In the genomic region with DNA sequence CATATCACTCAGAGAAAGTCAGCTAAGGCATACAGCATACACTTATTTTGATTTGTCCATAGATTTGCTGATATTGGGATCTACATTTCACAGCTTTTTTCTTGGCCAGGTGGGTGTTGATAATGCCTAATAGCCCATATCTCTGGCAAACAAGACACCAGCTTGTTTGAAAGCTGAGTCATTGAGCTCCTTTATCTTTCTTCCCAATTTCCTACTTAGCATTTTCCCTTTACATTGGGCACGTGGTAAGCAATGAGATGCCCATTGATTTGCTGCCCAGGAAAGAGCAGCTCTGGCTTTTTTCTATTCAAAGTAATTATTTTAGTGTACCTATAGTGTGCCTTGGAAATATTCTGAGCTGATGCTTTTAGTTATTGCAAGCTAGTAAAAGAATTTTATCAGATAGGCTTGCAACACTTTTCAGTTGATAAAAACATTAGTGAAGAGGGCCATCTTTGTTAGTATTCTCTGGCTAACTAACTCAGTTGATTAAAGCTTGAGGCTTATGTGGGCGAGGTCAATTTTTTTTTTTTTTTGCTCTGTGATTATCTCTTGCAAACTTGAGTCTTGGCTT, we compare ENCODE assay signal across 1 cellular context.
A peak's percentile ranks its signal among the peaks of the same experiment; 100 is the strongest.
TF ChIP-seq lines count a peak whose summit lies in the region.

No MANE protein-coding gene starts in this region.

TF ChIP-seq in K562, 482 proteins besides CTCF, POLR2A, EP300 and RAD21 (continued from another document and continues in another):
- TF ChIP-seq, protein P1, sequence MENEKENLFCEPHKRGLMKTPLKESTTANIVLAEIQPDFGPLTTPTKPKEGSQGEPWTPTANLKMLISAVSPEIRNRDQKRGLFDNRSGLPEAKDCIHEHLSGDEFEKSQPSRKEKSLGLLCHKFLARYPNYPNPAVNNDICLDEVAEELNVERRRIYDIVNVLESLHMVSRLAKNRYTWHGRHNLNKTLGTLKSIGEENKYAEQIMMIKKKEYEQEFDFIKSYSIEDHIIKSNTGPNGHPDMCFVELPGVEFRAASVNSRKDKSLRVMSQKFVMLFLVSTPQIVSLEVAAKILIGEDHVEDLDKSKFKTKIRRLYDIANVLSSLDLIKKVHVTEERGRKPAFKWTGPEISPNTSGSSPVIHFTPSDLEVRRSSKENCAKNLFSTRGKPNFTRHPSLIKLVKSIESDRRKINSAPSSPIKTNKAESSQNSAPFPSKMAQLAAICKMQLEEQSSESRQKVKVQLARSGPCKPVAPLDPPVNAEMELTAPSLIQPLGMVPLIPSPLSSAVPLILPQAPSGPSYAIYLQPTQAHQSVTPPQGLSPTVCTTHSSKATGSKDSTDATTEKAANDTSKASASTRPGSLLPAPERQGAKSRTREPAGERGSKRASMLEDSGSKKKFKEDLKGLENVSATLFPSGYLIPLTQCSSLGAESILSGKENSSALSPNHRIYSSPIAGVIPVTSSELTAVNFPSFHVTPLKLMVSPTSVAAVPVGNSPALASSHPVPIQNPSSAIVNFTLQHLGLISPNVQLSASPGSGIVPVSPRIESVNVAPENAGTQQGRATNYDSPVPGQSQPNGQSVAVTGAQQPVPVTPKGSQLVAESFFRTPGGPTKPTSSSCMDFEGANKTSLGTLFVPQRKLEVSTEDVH (IDR thresholded peaks at IDR 0.05; ENCODE audit: low read depth, partially characterized antibody): peak; percentile 55
- TF ChIP-seq RAD51 (IDR thresholded peaks at IDR 0.05; ENCODE audit: borderline replicate concordance, low read depth) (peak; percentile 86), DIDO1 (tag; IDR thresholded peaks at IDR 0.05; ENCODE audit: low read depth) (0 out of 2 replicates have a peak, but pooled peaks have one; percentile 49), C11orf30 (IDR thresholded peaks at IDR 0.05; ENCODE audit: low read depth) (peak; percentile 93), ZNF77 (CRISPR knock-in tag; IDR thresholded peaks at IDR 0.05) (no peak), NONO (IDR thresholded peaks at IDR 0.05; ENCODE audit: low read depth in 2 of 2, low read length in 1 of 2) (peak in 1 of 2 experiments; percentile 85; a peak in 1 of 4 replicates), ZNF12 (CRISPR knock-in tag; IDR thresholded peaks at IDR 0.05) (no peak), ZC3H4 (CRISPR knock-in tag; IDR thresholded peaks at IDR 0.05; ENCODE audit: borderline replicate concordance) (no peak), ZNF830 (CRISPR knock-in tag; IDR thresholded peaks at IDR 0.05) (no peak), MAFG (tag; conservative IDR thresholded peaks at IDR 0.05) (peak; percentile 98), SRSF1 (IDR thresholded peaks at IDR 0.05; ENCODE audit: low read depth, low read length) (no peak), SRSF9 (IDR thresholded peaks at IDR 0.05; ENCODE audit: borderline replicate concordance, low read depth, low read length) (no peak), PYGO2 (tag; IDR thresholded peaks at IDR 0.05) (peak; percentile 93), TBP (optimal IDR thresholded peaks at IDR 0.05; ENCODE audit: low read depth, low read length) (no peak)
- TF ChIP-seq, protein P2, sequence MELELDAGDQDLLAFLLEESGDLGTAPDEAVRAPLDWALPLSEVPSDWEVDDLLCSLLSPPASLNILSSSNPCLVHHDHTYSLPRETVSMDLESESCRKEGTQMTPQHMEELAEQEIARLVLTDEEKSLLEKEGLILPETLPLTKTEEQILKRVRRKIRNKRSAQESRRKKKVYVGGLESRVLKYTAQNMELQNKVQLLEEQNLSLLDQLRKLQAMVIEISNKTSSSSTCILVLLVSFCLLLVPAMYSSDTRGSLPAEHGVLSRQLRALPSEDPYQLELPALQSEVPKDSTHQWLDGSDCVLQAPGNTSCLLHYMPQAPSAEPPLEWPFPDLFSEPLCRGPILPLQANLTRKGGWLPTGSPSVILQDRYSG (tag; conservative IDR thresholded peaks at IDR 0.05; ENCODE audit: low read depth): peak; percentile 87
- TF ChIP-seq, protein P3, sequence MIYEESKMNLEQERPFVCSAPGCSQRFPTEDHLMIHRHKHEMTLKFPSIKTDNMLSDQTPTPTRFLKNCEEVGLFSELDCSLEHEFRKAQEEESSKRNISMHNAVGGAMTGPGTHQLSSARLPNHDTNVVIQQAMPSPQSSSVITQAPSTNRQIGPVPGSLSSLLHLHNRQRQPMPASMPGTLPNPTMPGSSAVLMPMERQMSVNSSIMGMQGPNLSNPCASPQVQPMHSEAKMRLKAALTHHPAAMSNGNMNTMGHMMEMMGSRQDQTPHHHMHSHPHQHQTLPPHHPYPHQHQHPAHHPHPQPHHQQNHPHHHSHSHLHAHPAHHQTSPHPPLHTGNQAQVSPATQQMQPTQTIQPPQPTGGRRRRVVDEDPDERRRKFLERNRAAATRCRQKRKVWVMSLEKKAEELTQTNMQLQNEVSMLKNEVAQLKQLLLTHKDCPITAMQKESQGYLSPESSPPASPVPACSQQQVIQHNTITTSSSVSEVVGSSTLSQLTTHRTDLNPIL (CRISPR knock-in tag; IDR thresholded peaks at IDR 0.05): peak; percentile 37; the same call in 1 of the 2 replicates
- TF ChIP-seq, protein P4, sequence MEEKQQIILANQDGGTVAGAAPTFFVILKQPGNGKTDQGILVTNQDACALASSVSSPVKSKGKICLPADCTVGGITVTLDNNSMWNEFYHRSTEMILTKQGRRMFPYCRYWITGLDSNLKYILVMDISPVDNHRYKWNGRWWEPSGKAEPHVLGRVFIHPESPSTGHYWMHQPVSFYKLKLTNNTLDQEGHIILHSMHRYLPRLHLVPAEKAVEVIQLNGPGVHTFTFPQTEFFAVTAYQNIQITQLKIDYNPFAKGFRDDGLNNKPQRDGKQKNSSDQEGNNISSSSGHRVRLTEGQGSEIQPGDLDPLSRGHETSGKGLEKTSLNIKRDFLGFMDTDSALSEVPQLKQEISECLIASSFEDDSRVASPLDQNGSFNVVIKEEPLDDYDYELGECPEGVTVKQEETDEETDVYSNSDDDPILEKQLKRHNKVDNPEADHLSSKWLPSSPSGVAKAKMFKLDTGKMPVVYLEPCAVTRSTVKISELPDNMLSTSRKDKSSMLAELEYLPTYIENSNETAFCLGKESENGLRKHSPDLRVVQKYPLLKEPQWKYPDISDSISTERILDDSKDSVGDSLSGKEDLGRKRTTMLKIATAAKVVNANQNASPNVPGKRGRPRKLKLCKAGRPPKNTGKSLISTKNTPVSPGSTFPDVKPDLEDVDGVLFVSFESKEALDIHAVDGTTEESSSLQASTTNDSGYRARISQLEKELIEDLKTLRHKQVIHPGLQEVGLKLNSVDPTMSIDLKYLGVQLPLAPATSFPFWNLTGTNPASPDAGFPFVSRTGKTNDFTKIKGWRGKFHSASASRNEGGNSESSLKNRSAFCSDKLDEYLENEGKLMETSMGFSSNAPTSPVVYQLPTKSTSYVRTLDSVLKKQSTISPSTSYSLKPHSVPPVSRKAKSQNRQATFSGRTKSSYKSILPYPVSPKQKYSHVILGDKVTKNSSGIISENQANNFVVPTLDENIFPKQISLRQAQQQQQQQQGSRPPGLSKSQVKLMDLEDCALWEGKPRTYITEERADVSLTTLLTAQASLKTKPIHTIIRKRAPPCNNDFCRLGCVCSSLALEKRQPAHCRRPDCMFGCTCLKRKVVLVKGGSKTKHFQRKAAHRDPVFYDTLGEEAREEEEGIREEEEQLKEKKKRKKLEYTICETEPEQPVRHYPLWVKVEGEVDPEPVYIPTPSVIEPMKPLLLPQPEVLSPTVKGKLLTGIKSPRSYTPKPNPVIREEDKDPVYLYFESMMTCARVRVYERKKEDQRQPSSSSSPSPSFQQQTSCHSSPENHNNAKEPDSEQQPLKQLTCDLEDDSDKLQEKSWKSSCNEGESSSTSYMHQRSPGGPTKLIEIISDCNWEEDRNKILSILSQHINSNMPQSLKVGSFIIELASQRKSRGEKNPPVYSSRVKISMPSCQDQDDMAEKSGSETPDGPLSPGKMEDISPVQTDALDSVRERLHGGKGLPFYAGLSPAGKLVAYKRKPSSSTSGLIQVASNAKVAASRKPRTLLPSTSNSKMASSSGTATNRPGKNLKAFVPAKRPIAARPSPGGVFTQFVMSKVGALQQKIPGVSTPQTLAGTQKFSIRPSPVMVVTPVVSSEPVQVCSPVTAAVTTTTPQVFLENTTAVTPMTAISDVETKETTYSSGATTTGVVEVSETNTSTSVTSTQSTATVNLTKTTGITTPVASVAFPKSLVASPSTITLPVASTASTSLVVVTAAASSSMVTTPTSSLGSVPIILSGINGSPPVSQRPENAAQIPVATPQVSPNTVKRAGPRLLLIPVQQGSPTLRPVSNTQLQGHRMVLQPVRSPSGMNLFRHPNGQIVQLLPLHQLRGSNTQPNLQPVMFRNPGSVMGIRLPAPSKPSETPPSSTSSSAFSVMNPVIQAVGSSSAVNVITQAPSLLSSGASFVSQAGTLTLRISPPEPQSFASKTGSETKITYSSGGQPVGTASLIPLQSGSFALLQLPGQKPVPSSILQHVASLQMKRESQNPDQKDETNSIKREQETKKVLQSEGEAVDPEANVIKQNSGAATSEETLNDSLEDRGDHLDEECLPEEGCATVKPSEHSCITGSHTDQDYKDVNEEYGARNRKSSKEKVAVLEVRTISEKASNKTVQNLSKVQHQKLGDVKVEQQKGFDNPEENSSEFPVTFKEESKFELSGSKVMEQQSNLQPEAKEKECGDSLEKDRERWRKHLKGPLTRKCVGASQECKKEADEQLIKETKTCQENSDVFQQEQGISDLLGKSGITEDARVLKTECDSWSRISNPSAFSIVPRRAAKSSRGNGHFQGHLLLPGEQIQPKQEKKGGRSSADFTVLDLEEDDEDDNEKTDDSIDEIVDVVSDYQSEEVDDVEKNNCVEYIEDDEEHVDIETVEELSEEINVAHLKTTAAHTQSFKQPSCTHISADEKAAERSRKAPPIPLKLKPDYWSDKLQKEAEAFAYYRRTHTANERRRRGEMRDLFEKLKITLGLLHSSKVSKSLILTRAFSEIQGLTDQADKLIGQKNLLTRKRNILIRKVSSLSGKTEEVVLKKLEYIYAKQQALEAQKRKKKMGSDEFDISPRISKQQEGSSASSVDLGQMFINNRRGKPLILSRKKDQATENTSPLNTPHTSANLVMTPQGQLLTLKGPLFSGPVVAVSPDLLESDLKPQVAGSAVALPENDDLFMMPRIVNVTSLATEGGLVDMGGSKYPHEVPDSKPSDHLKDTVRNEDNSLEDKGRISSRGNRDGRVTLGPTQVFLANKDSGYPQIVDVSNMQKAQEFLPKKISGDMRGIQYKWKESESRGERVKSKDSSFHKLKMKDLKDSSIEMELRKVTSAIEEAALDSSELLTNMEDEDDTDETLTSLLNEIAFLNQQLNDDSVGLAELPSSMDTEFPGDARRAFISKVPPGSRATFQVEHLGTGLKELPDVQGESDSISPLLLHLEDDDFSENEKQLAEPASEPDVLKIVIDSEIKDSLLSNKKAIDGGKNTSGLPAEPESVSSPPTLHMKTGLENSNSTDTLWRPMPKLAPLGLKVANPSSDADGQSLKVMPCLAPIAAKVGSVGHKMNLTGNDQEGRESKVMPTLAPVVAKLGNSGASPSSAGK (IDR thresholded peaks at IDR 0.05): peak; percentile 58; the same call in 1 of the 2 replicates
- TF ChIP-seq, protein P5, sequence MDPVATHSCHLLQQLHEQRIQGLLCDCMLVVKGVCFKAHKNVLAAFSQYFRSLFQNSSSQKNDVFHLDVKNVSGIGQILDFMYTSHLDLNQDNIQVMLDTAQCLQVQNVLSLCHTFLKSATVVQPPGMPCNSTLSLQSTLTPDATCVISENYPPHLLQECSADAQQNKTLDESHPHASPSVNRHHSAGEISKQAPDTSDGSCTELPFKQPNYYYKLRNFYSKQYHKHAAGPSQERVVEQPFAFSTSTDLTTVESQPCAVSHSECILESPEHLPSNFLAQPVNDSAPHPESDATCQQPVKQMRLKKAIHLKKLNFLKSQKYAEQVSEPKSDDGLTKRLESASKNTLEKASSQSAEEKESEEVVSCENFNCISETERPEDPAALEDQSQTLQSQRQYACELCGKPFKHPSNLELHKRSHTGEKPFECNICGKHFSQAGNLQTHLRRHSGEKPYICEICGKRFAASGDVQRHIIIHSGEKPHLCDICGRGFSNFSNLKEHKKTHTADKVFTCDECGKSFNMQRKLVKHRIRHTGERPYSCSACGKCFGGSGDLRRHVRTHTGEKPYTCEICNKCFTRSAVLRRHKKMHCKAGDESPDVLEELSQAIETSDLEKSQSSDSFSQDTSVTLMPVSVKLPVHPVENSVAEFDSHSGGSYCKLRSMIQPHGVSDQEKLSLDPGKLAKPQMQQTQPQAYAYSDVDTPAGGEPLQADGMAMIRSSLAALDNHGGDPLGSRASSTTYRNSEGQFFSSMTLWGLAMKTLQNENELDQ (CRISPR knock-in tag; IDR thresholded peaks at IDR 0.05; ENCODE audit: borderline replicate concordance): no peak
- TF ChIP-seq, protein P6, sequence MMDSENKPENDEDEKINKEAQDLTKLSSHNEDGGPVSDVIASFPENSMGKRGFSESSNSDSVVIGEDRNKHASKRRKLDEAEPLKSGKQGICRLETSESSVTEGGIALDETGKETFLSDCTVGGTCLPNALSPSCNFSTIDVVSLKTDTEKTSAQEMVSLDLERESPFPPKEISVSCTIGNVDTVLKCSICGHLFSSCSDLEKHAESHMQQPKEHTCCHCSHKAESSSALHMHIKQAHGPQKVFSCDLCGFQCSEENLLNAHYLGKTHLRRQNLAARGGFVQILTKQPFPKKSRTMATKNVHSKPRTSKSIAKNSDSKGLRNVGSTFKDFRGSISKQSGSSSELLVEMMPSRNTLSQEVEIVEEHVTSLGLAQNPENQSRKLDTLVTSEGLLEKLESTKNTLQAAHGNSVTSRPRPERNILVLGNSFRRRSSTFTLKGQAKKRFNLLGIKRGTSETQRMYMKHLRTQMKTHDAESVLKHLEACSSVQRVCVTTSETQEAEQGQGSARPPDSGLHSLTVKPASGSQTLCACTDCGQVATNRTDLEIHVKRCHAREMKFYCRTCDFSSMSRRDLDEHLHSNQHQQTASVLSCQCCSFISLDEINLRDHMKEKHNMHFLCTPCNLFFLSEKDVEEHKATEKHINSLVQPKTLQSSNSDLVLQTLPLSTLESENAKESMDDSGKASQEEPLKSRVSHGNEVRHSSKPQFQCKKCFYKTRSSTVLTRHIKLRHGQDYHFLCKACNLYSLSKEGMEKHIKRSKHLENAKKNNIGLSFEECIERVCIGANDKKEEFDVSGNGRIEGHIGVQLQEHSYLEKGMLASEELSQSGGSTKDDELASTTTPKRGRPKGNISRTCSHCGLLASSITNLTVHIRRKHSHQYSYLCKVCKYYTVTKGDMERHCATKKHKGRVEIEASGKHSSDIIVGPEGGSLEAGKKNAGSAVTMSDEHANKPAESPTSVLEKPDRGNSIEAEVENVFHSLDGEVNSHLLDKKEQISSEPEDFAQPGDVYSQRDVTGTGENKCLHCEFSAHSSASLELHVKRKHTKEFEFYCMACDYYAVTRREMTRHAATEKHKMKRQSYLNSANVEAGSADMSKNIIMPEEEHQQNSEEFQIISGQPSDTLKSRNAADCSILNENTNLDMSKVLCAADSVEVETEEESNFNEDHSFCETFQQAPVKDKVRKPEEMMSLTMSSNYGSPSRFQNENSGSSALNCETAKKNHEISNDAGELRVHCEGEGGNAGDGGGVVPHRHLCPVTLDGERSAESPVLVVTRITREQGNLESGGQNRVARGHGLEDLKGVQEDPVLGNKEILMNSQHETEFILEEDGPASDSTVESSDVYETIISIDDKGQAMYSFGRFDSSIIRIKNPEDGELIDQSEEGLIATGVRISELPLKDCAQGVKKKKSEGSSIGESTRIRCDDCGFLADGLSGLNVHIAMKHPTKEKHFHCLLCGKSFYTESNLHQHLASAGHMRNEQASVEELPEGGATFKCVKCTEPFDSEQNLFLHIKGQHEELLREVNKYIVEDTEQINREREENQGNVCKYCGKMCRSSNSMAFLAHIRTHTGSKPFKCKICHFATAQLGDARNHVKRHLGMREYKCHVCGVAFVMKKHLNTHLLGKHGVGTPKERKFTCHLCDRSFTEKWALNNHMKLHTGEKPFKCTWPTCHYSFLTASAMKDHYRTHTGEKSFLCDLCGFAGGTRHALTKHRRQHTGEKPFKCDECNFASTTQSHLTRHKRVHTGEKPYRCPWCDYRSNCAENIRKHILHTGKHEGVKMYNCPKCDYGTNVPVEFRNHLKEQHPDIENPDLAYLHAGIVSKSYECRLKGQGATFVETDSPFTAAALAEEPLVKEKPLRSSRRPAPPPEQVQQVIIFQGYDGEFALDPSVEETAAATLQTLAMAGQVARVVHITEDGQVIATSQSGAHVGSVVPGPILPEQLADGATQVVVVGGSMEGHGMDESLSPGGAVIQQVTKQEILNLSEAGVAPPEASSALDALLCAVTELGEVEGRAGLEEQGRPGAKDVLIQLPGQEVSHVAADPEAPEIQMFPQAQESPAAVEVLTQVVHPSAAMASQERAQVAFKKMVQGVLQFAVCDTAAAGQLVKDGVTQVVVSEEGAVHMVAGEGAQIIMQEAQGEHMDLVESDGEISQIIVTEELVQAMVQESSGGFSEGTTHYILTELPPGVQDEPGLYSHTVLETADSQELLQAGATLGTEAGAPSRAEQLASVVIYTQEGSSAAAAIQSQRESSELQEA (IDR thresholded peaks at IDR 0.05; ENCODE audit: low read depth): no peak
